Comparison of ENCODE assay signal across 1 cellular context in the genomic region with DNA sequence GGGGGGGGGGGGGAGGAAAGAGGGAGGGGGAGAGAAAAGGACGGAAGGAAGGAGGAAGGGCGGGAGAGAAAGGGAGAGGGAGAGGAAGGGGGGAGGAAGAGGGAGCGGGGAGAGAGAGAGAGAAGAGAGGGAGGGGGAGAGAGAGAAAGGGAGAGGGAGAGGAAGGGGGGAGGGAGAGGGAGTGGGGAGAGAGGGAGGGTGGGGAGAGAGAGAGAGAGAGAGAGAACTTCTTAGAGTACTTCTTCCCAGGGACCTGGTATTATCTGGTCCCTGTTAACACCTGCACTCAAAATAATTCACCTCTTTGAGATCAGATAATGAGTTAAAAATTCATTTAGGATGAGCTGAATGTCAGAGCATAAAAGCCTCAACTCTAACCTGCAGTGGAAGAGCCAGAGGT.
TF ChIP-seq lines count a peak whose summit lies in the region.

No MANE protein-coding gene starts in this region.

TF ChIP-seq in GM23338, 12 proteins besides CTCF, POLR2A, EP300 and RAD21 (continued from another document):
- TF ChIP-seq, protein P1, sequence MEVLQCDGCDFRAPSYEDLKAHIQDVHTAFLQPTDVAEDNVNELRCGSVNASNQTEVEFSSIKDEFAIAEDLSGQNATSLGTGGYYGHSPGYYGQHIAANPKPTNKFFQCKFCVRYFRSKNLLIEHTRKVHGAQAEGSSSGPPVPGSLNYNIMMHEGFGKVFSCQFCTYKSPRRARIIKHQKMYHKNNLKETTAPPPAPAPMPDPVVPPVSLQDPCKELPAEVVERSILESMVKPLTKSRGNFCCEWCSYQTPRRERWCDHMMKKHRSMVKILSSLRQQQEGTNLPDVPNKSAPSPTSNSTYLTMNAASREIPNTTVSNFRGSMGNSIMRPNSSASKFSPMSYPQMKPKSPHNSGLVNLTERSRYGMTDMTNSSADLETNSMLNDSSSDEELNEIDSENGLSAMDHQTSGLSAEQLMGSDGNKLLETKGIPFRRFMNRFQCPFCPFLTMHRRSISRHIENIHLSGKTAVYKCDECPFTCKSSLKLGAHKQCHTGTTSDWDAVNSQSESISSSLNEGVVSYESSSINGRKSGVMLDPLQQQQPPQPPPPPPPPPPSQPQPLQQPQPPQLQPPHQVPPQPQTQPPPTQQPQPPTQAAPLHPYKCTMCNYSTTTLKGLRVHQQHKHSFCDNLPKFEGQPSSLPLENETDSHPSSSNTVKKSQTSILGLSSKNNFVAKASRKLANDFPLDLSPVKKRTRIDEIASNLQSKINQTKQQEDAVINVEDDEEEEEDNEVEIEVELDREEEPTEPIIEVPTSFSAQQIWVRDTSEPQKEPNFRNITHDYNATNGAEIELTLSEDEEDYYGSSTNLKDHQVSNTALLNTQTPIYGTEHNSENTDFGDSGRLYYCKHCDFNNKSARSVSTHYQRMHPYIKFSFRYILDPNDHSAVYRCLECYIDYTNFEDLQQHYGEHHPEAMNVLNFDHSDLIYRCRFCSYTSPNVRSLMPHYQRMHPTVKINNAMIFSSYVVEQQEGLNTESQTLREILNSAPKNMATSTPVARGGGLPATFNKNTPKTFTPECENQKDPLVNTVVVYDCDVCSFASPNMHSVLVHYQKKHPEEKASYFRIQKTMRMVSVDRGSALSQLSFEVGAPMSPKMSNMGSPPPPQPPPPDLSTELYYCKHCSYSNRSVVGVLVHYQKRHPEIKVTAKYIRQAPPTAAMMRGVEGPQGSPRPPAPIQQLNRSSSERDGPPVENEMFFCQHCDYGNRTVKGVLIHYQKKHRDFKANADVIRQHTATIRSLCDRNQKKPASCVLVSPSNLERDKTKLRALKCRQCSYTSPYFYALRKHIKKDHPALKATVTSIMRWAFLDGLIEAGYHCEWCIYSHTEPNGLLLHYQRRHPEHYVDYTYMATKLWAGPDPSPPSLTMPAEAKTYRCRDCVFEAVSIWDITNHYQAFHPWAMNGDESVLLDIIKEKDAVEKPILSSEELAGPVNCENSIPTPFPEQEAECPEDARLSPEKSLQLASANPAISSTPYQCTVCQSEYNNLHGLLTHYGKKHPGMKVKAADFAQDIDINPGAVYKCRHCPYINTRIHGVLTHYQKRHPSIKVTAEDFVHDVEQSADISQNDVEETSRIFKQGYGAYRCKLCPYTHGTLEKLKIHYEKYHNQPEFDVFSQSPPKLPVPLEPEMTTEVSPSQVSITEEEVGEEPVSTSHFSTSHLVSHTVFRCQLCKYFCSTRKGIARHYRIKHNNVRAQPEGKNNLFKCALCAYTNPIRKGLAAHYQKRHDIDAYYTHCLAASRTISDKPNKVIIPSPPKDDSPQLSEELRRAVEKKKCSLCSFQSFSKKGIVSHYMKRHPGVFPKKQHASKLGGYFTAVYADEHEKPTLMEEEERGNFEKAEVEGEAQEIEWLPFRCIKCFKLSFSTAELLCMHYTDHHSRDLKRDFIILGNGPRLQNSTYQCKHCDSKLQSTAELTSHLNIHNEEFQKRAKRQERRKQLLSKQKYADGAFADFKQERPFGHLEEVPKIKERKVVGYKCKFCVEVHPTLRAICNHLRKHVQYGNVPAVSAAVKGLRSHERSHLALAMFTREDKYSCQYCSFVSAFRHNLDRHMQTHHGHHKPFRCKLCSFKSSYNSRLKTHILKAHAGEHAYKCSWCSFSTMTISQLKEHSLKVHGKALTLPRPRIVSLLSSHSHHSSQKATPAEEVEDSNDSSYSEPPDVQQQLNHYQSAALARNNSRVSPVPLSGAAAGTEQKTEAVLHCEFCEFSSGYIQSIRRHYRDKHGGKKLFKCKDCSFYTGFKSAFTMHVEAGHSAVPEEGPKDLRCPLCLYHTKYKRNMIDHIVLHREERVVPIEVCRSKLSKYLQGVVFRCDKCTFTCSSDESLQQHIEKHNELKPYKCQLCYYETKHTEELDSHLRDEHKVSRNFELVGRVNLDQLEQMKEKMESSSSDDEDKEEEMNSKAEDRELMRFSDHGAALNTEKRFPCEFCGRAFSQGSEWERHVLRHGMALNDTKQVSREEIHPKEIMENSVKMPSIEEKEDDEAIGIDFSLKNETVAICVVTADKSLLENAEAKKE (CRISPR knock-in tag; IDR thresholded peaks at IDR 0.05): no peak
- TF ChIP-seq EZH2phosphoT487 (IDR thresholded peaks at IDR 0.05; ENCODE audit: unreplicated experiment) (no peak), POLR2AphosphoS5 (IDR thresholded peaks at IDR 0.05; ENCODE audit: low read depth) (no peak), NANOG (IDR thresholded peaks at IDR 0.05; ENCODE audit: borderline replicate concordance) (no peak), STAT1 (IDR thresholded peaks at IDR 0.05; ENCODE audit: unreplicated experiment) (no peak), ZNF114 (CRISPR knock-in tag; IDR thresholded peaks at IDR 0.05) (no peak), JUNB (IDR thresholded peaks at IDR 0.05; ENCODE audit: unreplicated experiment) (no peak), CREB1 (CRISPR knock-in tag; IDR thresholded peaks at IDR 0.05; ENCODE audit: low read depth) (no peak)
- TF ChIP-seq, protein P2, sequence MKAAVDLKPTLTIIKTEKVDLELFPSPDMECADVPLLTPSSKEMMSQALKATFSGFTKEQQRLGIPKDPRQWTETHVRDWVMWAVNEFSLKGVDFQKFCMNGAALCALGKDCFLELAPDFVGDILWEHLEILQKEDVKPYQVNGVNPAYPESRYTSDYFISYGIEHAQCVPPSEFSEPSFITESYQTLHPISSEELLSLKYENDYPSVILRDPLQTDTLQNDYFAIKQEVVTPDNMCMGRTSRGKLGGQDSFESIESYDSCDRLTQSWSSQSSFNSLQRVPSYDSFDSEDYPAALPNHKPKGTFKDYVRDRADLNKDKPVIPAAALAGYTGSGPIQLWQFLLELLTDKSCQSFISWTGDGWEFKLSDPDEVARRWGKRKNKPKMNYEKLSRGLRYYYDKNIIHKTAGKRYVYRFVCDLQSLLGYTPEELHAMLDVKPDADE (IDR thresholded peaks at IDR 0.05): no peak
